ENCODE assay signal across 24 cellular contexts in the genomic region with DNA sequence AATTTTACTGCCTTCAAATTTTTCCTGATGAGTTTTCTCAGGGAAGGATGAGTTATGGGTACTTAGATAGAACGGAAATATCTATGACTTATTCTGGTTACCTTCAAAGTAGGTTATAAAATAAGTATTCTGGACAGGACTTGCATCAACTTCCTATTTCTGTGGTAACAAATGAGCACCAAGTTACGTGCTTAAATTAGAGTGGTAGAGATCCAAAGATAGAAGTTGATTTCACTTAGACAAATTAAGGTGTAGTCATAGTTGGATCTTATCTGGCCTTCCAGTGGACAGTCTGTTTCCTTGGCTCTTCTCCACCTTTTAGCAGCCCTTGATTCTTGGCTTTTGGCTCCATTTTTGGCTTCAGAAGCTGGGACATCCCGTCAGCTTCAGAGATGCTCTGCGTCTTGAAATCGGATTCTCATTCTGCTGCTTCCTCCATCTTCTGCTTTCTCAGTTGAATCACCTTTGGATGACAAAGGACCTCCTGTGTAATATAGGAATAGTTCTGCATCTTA.
"Had no signal": no experiment of that assay in that cellular context is flagged by ENCODE, and none has a peak within 500 bp of the region (broad histone marks: within the 10 kb centered on the region; RNA-seq: fewer than 3 reads in every experiment).

No MANE protein-coding gene starts in this region.

- H3K4me3 ChIP-seq: ascending aorta, body of pancreas had no signal

- H3K4me1 ChIP-seq: ascending aorta, body of pancreas had no signal

- H3K4me2 ChIP-seq: KMS-11 had no signal

- H3K9ac ChIP-seq: KMS-11 had no signal

- ATAC-seq: activated naive CD4-positive, alpha-beta T cell treated with anti-CD3 and anti-CD28 coated beads, Interleukin-2, amount 50 U/mL, for 72 hours; activated naive CD8-positive, alpha-beta T cell treated with anti-CD3 and anti-CD28 coated beads, Interleukin-2, amount 50 U/mL, for 24 hours; activated T-cell treated with anti-CD3 and anti-CD28 coated beads, Interleukin-2, amount 50 U/mL, for 4 hours; body of pancreas; PC-3 had no signal

- H3K27ac ChIP-seq: ascending aorta, body of pancreas, KMS-11 had no signal

- H3K9me3 ChIP-seq: ascending aorta, body of pancreas had no signal

- H3K36me3 ChIP-seq: ascending aorta had no signal

- DNase-seq: activated B cell treated with CpG ODN at 0.5 μM for 24 hours; activated CD4-positive, alpha-beta memory T cell treated with anti-CD3 and anti-CD28 coated beads for 36 hours; activated CD4-positive, alpha-beta T cell treated with anti-CD3 and anti-CD28 coated beads for 1 hour; activated CD4-positive, alpha-beta T cell treated with anti-CD3 and anti-CD28 coated beads, Interleukin-2, amount 10 ng/mL, durations not matched to agents 24 days and 14 days; activated CD8-positive, alpha-beta memory T cell treated with anti-CD3 and anti-CD28 coated beads for 24 hours; activated effector memory CD4-positive, alpha-beta T cell treated with anti-CD3 and anti-CD28 coated beads, Interleukin-2, amount 50 U/mL, for 16 hours; activated naive CD4-positive, alpha-beta T cell treated with Interleukin-2 at 50 U/mL for 16 hours; activated naive CD8-positive, alpha-beta T cell treated with anti-CD3 and anti-CD28 coated beads, Interleukin-2, amount 50 U/mL, for 24 hours; activated T-cell treated with anti-CD3 and anti-CD28 coated beads, Interleukin-2, amount 50 U/mL, for 4 hours; amniotic stem cell; body of pancreas; NCI-H1105 treated with DMSO at 0.1 percent for 48 hours; NCI-H146; NCI-H187 treated with DMSO at 0.1 percent for 48 hours; NCI-H2081 treated with DMSO at 0.1 percent for 48 hours; NCI-H446; NCI-H524; PC-3; SIG-M5; T-helper 2 cell; T1000 had no signal

- H3K27me3 ChIP-seq: ascending aorta, body of pancreas had no signal
